Comparison of ENCODE assay signal across 20 cellular contexts in the genomic region with DNA sequence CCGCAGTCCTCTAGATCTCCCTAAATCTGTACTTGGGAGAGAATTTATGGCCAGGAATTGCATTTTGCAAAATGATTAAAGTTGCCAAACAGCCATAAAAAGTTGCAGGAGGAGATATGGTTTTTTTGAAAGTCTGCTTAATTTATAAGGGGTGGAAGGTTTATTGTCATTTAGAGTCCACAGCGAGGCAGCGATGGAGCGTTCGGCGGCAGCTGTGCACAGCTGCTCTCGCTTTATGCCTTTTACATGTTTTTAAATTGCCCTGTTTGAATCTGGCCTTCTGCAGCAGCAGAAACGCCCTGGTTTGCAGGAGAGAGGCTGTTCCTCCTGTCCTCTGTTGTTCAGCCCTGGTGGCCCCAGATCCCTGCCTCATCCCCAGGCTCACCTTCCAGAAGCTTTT.
DNase-seq lines count a peak whose midpoint lies in the region; ATAC-seq and TF ChIP-seq lines count a peak whose summit lies in the region.
"Had no signal": no experiment of that assay in that cellular context is flagged by ENCODE, and none has a peak within 500 bp of the region (broad histone marks: within the 10 kb centered on the region; RNA-seq: fewer than 3 reads in every experiment).

No MANE protein-coding gene starts in this region.

- no TSS peak for BruUV-seq in MCF 10A (replicated peaks; lab: Mats Ljungman, UMichigan)

- H3K27ac Mint-ChIP-seq in neural progenitor cell (peak overlapping the region; percentile 35), MCF 10A (ENCODE audit: low read depth, unreplicated experiment) (no peak overlapping the region), T-helper 17 cell (no peak overlapping the region)
- H3K27ac Mint-ChIP-seq in activated naive CD8-positive, alpha-beta T cell treated with anti-CD3 and anti-CD28 coated beads, Interleukin-2, amount 50 U/mL, for 24 hours: no peak overlapping the region
- H3K27ac Mint-ChIP-seq: CD8-positive, alpha-beta T cell had no signal

- intact Hi-C loops in MCF 10A (cut with micrococcal nuclease): no loop called here

- no peak overlapping the region for H2AFZ ChIP-seq in neural progenitor cell (replicated peaks)

- H3K36me3 Mint-ChIP-seq in neural progenitor cell (no peaks in the 10 kb centered on the region), MCF 10A (ENCODE audit: insufficient read depth, unreplicated experiment) (no peaks in the 10 kb centered on the region), T-helper 17 cell (ENCODE audit: low read depth) (peaks cover 2% of the 10 kb centered on the region)
- no peaks in the 10 kb centered on the region for H3K36me3 Mint-ChIP-seq in activated naive CD8-positive, alpha-beta T cell treated with anti-CD3 and anti-CD28 coated beads, Interleukin-2, amount 50 U/mL, for 24 hours (ENCODE audit: low read depth)
- H3K36me3 Mint-ChIP-seq: CD8-positive, alpha-beta T cell had no signal

- no peaks in the 10 kb centered on the region for H3F3A ChIP-seq in neural progenitor cell (ENCODE audit: low read depth)

- H3K36me3 ChIP-seq in BLaER1 (no peaks in the 10 kb centered on the region), neural progenitor cell (no peaks in the 10 kb centered on the region)
- H3K36me3 ChIP-seq: SJSA1 had no signal

- H3K9me3 Mint-ChIP-seq in neural progenitor cell (peaks cover 6% of the 10 kb centered on the region), MCF 10A (ENCODE audit: unreplicated experiment) (no peaks in the 10 kb centered on the region)
- no peaks in the 10 kb centered on the region for H3K9me3 Mint-ChIP-seq in activated naive CD8-positive, alpha-beta T cell treated with anti-CD3 and anti-CD28 coated beads, Interleukin-2, amount 50 U/mL, for 24 hours
- H3K9me3 Mint-ChIP-seq: CD8-positive, alpha-beta T cell had no signal

- H3K4me3 ChIP-seq in BLaER1 (no peak overlapping the region), fibroblast of villous mesenchyme (ENCODE audit: low read depth, low read length) (no peak overlapping the region), neural progenitor cell (no peak overlapping the region)
- H3K4me3 ChIP-seq: K562, SJSA1 had no signal

- no peaks in the 10 kb centered on the region for H3K27me3 ChIP-seq in BLaER1
- no peaks in the 10 kb centered on the region for H3K27me3 ChIP-seq in neural progenitor cell

- no peaks in the 10 kb centered on the region for H3K79me2 ChIP-seq in neural progenitor cell (ENCODE audit: low read depth)

- H3K9me3 ChIP-seq in BLaER1: no peaks in the 10 kb centered on the region
- no peaks in the 10 kb centered on the region for H3K9me3 ChIP-seq in neural progenitor cell (ENCODE audit: low read depth)
- H3K9me3 ChIP-seq in T-helper 17 cell (ENCODE audit: control insufficient read depth, low read length, poor library complexity, severe bottlenecking): no peaks in the 10 kb centered on the region
- H3K9me3 ChIP-seq: SJSA1 had no signal

- H3K9ac ChIP-seq in BLaER1 (no peak overlapping the region), neural progenitor cell (no peak overlapping the region)

- H3K27me3 Mint-ChIP-seq in neural progenitor cell (ENCODE audit: insufficient read depth, low read depth): peaks cover 6% of the 10 kb centered on the region
- peaks cover 41% of the 10 kb centered on the region for H3K27me3 Mint-ChIP-seq in MCF 10A (ENCODE audit: insufficient read depth, unreplicated experiment)
- peaks cover 25% of the 10 kb centered on the region for H3K27me3 Mint-ChIP-seq in activated naive CD8-positive, alpha-beta T cell treated with anti-CD3 and anti-CD28 coated beads, Interleukin-2, amount 50 U/mL, for 24 hours
- peaks cover 69% of the 10 kb centered on the region for H3K27me3 Mint-ChIP-seq in T-helper 17 cell

- peaks cover 17% of the 10 kb centered on the region for H3K4me1 ChIP-seq in BLaER1
- peaks cover 7% of the 10 kb centered on the region for H3K4me1 ChIP-seq in neural progenitor cell
- H3K4me1 ChIP-seq: SJSA1 had no signal

- H4K20me1 ChIP-seq in BLaER1 (no peaks in the 10 kb centered on the region), neural progenitor cell (ENCODE audit: low read depth) (no peaks in the 10 kb centered on the region)

- POLR2A ChIA-PET in MCF 10A (lab: Yijun Ruan, JAX): no interaction called here

- H3K4me1 Mint-ChIP-seq in neural progenitor cell: peaks cover 30% of the 10 kb centered on the region
- no peaks in the 10 kb centered on the region for H3K4me1 Mint-ChIP-seq in MCF 10A (ENCODE audit: insufficient read depth, unreplicated experiment)
- H3K4me1 Mint-ChIP-seq in activated naive CD8-positive, alpha-beta T cell treated with anti-CD3 and anti-CD28 coated beads, Interleukin-2, amount 50 U/mL, for 24 hours: peaks cover 2% of the 10 kb centered on the region
- no peaks in the 10 kb centered on the region for H3K4me1 Mint-ChIP-seq in T-helper 17 cell

- DNase-seq in NCI-H2227 (lab: John Stamatoyannopoulos, UW; ENCODE audit: unreplicated experiment) (peak; percentile 34), fibroblast of villous mesenchyme (ENCODE audit: low read depth) (peak; percentile 8), neural progenitor cell (ENCODE audit: low spot score) (no peak), MCF 10A (ENCODE audit: unreplicated experiment) (no peak), GM19238 (ENCODE audit: insufficient read length, low spot score) (no peak), T-helper 17 cell (no peak)
- DNase-seq in activated naive CD8-positive, alpha-beta T cell treated with anti-CD3 and anti-CD28 coated beads, Interleukin-2, amount 50 U/mL, for 24 hours: no peak
- DNase-seq: C1 segment of cervical spinal cord; CD8-positive, alpha-beta T cell; DND-41; MM.1S; NCI-H1048; NCI-H1436; NCI-H187 treated with DMSO at 0.1 percent for 48 hours; NCI-H345; NCI-H524; NCI-H774 had no signal

- ATAC-seq in activated naive CD8-positive, alpha-beta T cell treated with anti-CD3 and anti-CD28 coated beads, Interleukin-2, amount 50 U/mL, for 24 hours: no peak
- no peak for ATAC-seq in T-helper 17 cell
- ATAC-seq: CD8-positive, alpha-beta T cell; K562 had no signal

- H3K4me2 ChIP-seq in BLaER1: peak overlapping the region; percentile 72
- H3K4me2 ChIP-seq in neural progenitor cell: no peak overlapping the region

- H3K4me3 Mint-ChIP-seq in neural progenitor cell (peak overlapping the region; percentile 7), MCF 10A (ENCODE audit: unreplicated experiment) (no peak overlapping the region), T-helper 17 cell (no peak overlapping the region)
- no peak overlapping the region for H3K4me3 Mint-ChIP-seq in activated naive CD8-positive, alpha-beta T cell treated with anti-CD3 and anti-CD28 coated beads, Interleukin-2, amount 50 U/mL, for 24 hours
- H3K4me3 Mint-ChIP-seq: CD8-positive, alpha-beta T cell had no signal

- CTCF ChIA-PET in MCF 10A (lab: Yijun Ruan, JAX): no interaction called here

- TF ChIP-seq CTCF in fibroblast of villous mesenchyme (IDR thresholded peaks at IDR 0.05; ENCODE audit: insufficient read depth, low read depth, low read length): no peak
- no peak for TF ChIP-seq CTCF in neural progenitor cell (IDR thresholded peaks at IDR 0.05)
- no peak for TF ChIP-seq CTCF in MCF 10A (IDR thresholded peaks at IDR 0.05; ENCODE audit: unreplicated experiment)

- no peak overlapping the region for H3K27ac ChIP-seq in BLaER1
- no peak overlapping the region for H3K27ac ChIP-seq in neural progenitor cell
- H3K27ac ChIP-seq: SJSA1 had no signal

Comparison
In these comparisons a context has a peak if more than half of its experiments do, and no peak if none do; other contexts are left out.
1. DNase-seq: peak in NCI-H2227 (single experiment) and fibroblast of villous mesenchyme (single experiment); none in neural progenitor cell (single experiment), MCF 10A (single experiment), activated naive CD8-positive, alpha-beta T cell treated with anti-CD3 and anti-CD28 coated beads, Interleukin-2, amount 50 U/mL, for 24 hours (single experiment), GM19238 (single experiment) and T-helper 17 cell (0 of 3).